8 cellular contexts compared by ENCODE assay signal in genomic region chr3:182212479-182213076, GRCh38.
DNase-seq lines count a peak whose midpoint lies in the region; ATAC-seq and TF ChIP-seq lines count a peak whose summit lies in the region.

No MANE protein-coding gene starts in this region.

- CTCF ChIA-PET in GM10248 (lab: Yijun Ruan, JAX): interaction anchor here (2.3 kb wide), 1 partner anchor 12 kb away, joined by 13 read pairs; no protein-coding TSS in a partner anchor

- H3K4me1 ChIP-seq in prostate gland (replicated peaks): no peaks in the 10 kb centered on the region

- WGBS in prostate gland: 10% methylated on average over 4 of the region's 4 CpGs

- no peaks in the 10 kb centered on the region for H3K27me3 ChIP-seq in prostate gland (replicated peaks; ENCODE audit: insufficient read depth)

- TF ChIP-seq CTCF in prostate gland (IDR thresholded peaks at IDR 0.05) (no peak), GM10248 (IDR thresholded peaks at IDR 0.05; ENCODE audit: control extremely low read depth, extremely low read depth, low read depth, missing control alignments) (no peak)

- H3K9me3 ChIP-seq in prostate gland: no peaks in the 10 kb centered on the region

- POLR2A ChIA-PET in GM10248 (lab: Yijun Ruan, JAX): no interaction called here

- H3K36me3 ChIP-seq in prostate gland: no peaks in the 10 kb centered on the region

- ATAC-seq in HG03521 (IDR thresholded peaks at IDR 0.05; ENCODE audit: unreplicated experiment) (no peak), GM21825 (IDR thresholded peaks at IDR 0.05; ENCODE audit: unreplicated experiment) (no peak), GM18870 (IDR thresholded peaks at IDR 0.05; ENCODE audit: unreplicated experiment) (no peak)

- intact Hi-C loops in prostate gland (cut with DNase I): no loop called here

- DNase-seq in HPDE6-E6E7 (ENCODE audit: extremely low spot score) (peak; percentile 76), NCI-H524 (lab: John Stamatoyannopoulos, UW) (peak; percentile 65 to 85), epidermal melanocyte (ENCODE audit: insufficient read length, low spot score) (peak; percentile 21), prostate gland (ENCODE audit: low spot score) (peak; percentile 79), GM10248 (ENCODE audit: extremely low spot score) (no peak)

- no peak overlapping the region for H3K27ac ChIP-seq in prostate gland

- no peak for TF ChIP-seq POLR2A in prostate gland (IDR thresholded peaks at IDR 0.05)

- no peak overlapping the region for H3K4me3 ChIP-seq in prostate gland
